Comparison of ENCODE assay signal across 8 cellular contexts in the genomic region with DNA sequence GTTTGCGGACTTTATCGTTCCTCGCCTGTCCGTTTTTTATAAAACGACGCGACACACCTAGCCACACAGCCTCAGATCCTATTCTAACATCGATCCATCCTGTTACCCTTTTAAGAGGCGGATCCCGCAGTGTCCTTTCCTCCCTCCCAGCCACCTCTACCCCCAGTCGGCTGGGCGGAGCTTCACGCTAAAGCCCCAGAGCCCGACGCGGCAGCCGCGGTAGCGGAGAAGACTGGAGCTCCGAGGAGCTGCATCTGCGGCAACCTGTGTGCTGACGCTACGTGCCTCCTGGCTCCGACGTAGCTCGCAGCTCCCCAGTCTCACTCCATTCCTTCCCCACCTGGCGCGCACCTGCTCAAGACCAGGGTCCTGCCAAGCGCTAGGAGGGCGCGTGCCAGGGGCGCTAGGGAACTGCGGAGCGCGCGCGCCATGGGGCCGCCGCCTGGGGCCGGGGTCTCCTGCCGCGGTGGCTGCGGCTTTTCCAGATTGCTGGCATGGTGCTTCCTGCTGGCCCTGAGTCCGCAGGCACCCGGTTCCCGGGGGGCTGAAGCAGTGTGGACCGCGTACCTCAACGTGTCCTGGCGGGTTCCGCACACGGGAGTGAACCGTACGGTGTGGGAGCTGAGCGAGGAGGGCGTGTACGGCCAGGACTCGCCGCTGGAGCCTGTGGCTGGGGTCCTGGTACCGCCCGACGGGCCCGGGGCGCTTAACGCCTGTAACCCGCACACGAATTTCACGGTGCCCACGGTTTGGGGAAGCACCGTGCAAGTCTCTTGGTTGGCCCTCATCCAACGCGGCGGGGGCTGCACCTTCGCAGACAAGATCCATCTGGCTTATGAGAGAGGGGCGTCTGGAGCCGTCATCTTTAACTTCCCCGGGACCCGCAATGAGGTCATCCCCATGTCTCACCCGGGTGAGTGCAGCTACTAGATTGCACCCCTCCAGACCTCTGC. TPM values are rescaled to one million over a fixed set of nuclear protein-coding genes. Genes with fewer than 3 reads are reported as not detected.
DNase-seq lines count a peak whose midpoint lies in the region; ATAC-seq and FAIRE-seq lines count a peak whose summit lies in the region.

A gene with protein sequence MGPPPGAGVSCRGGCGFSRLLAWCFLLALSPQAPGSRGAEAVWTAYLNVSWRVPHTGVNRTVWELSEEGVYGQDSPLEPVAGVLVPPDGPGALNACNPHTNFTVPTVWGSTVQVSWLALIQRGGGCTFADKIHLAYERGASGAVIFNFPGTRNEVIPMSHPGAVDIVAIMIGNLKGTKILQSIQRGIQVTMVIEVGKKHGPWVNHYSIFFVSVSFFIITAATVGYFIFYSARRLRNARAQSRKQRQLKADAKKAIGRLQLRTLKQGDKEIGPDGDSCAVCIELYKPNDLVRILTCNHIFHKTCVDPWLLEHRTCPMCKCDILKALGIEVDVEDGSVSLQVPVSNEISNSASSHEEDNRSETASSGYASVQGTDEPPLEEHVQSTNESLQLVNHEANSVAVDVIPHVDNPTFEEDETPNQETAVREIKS (plus strand): TSS at position 217 of the 953 bp plus-strand sequence. CDS start 213 bp downstream, at position 430.

- peak; percentile 51 for DNase-seq in activated CD8-positive, alpha-beta memory T cell treated with anti-CD3 and anti-CD28 coated beads, Interleukin-2, amount 50 U/mL, for 48 hours
- DNase-seq in activated CD8-positive, alpha-beta memory T cell treated with anti-CD3 and anti-CD28 coated beads for 24 hours: no peak
- peak; percentile 38 for DNase-seq in RCC 7860 (ENCODE audit: low spot score)
- DNase-seq in cerebellum (ENCODE audit: low spot score): peak; percentile 9
- DNase-seq in left lobe of liver (ENCODE audit: low spot score): peak; percentile 79
- peak; percentile 8 for DNase-seq in stimulated activated naive CD8-positive, alpha-beta T cell treated with anti-CD3 and anti-CD28 coated beads, Interleukin-15, Interleukin-2, amounts not matched to agents 100 U/mL and 50 U/mL, for 24 hours
- DNase-seq in middle frontal gyrus (ENCODE audit: extremely low spot score, low spot score): no peak

- FAIRE-seq in RCC 7860 (lab: Jason Lieb, UNC): peak; percentile 60

- peak; percentile 94 for ATAC-seq in left lobe of liver
- no peak for ATAC-seq in stimulated activated naive CD8-positive, alpha-beta T cell treated with anti-CD3 and anti-CD28 coated beads, Interleukin-15, Interleukin-2, amounts not matched to agents 100 U/mL and 50 U/mL, for 24 hours
- no peak for ATAC-seq in HG02870 (IDR thresholded peaks at IDR 0.05; ENCODE audit: unreplicated experiment)

RNA-seq across cellular contexts. Expression of the gene that starts here (rescaled TPM):
- total RNA-seq in cerebellum: 2.0 TPM
- 39.3 TPM for total RNA-seq in left lobe of liver

Comparison
In these comparisons a context has a peak if more than half of its experiments do, and no peak if none do; other contexts are left out.
1. RNA of the gene that starts here (total RNA-seq): 39.3 TPM in left lobe of liver (single experiment); 2.0 TPM in cerebellum (single experiment); every median in the first group is over 10 times any median in the second.
2. DNase-seq: peak in activated CD8-positive, alpha-beta memory T cell treated with anti-CD3 and anti-CD28 coated beads, Interleukin-2, amount 50 U/mL, for 48 hours (single experiment), RCC 7860 (single experiment), cerebellum (single experiment), left lobe of liver (single experiment) and stimulated activated naive CD8-positive, alpha-beta T cell treated with anti-CD3 and anti-CD28 coated beads, Interleukin-15, Interleukin-2, amounts not matched to agents 100 U/mL and 50 U/mL, for 24 hours (single experiment); none in activated CD8-positive, alpha-beta memory T cell treated with anti-CD3 and anti-CD28 coated beads for 24 hours (single experiment) and middle frontal gyrus (single experiment).